1 cellular context compared by ENCODE assay signal in genomic region chr19:58499021-58499927, GRCh38.
TF ChIP-seq lines count a peak whose summit lies in the region.

No MANE protein-coding gene starts in this region.

TF ChIP-seq in GM12878, 131 proteins besides CTCF, POLR2A, EP300 and RAD21 (continued from another document):
- TF ChIP-seq MEF2A (IDR thresholded peaks at IDR 0.05; ENCODE audit: insufficient read depth, low read depth, low read length) (peak; percentile 50; the same call in 1 of the 2 replicates), ZNF24 (IDR thresholded peaks at IDR 0.05) (peak; percentile 28; the same call in 1 of the 2 replicates), RAD51 (IDR thresholded peaks at IDR 0.05) (peak; percentile 13; the same call in 1 of the 2 replicates), ZBED1 (IDR thresholded peaks at IDR 0.05; ENCODE audit: borderline replicate concordance) (peak; percentile 67; the same call in 1 of the 2 replicates), CBFB (IDR thresholded peaks at IDR 0.05; ENCODE audit: low read depth) (peak; percentile 78; the same call in 1 of the 2 replicates), DPF2 (IDR thresholded peaks at IDR 0.05) (peak; percentile 25; the same call in 1 of the 2 replicates), E2F4 (IDR thresholded peaks at IDR 0.05; ENCODE audit: low read depth, low read length) (no peak), ESRRA (IDR thresholded peaks at IDR 0.05; ENCODE audit: low read length) (no peak), MTA2 (IDR thresholded peaks at IDR 0.05; ENCODE audit: low read depth) (peak; percentile 60), IRF4 (IDR thresholded peaks at IDR 0.05; ENCODE audit: low read depth, low read length) (peak; percentile 59; the same call in 1 of the 2 replicates), GATAD2B (conservative IDR thresholded peaks at IDR 0.05; ENCODE audit: low read depth) (0 out of 2 replicates have a peak, but pooled peaks have one; percentile 70), LARP7 (IDR thresholded peaks at IDR 0.05) (peak; percentile 95), CHD2 (IDR thresholded peaks at IDR 0.05; ENCODE audit: borderline replicate concordance, low read depth, low read length) (peak; percentile 74; the same call in 1 of the 2 replicates), ZNF384 (IDR thresholded peaks at IDR 0.05; ENCODE audit: borderline replicate concordance, low read depth, low read length) (no peak), KLF5 (IDR thresholded peaks at IDR 0.05; ENCODE audit: partially characterized antibody) (peak; percentile 94), RUNX3 (IDR thresholded peaks at IDR 0.05; ENCODE audit: low read length) (peak; percentile 86), PAX5 (IDR thresholded peaks at IDR 0.05; ENCODE audit: borderline replicate concordance, low read depth, low read length) (peak; percentile 49; the same call in 1 of the 2 replicates), E2F8 (IDR thresholded peaks at IDR 0.05; ENCODE audit: low read depth, partially characterized antibody) (peak; percentile 88)
- TF ChIP-seq, protein P1, sequence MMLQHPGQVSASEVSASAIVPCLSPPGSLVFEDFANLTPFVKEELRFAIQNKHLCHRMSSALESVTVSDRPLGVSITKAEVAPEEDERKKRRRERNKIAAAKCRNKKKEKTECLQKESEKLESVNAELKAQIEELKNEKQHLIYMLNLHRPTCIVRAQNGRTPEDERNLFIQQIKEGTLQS (IDR thresholded peaks at IDR 0.05; ENCODE audit: borderline replicate concordance, extremely low read depth, low read depth, low read length): no peak
